In the genomic region with DNA sequence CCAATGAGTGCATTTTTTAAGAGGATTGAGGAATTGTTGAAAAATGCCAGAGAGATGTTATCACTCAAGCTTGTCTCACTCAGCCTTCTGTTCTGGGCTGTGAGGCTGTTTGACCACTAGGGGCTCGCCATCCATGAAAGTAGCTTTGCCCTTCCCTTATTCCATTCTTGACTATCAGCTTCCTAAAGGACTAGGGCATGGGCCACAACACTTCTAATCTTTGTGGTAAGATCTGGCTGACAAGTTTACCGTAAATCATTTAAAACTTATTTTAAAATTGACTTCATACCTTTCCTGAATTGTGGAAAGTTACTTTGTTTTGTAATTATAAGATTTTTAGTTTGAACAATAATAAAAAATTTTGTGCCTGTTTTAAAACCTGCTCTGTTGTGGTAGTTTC, we compare ENCODE assay signal across 8 cellular contexts. TPM values are rescaled to one million over a fixed set of nuclear protein-coding genes. Genes with fewer than 3 reads are reported as not detected.
DNase-seq lines count a peak whose midpoint lies in the region; ATAC-seq and TF ChIP-seq lines count a peak whose summit lies in the region.

No MANE protein-coding gene starts in this region.

- H3K9me3 ChIP-seq in HCT116 (ENCODE audit: control insufficient read depth in 1 of 2, insufficient read depth in 1 of 2, low read depth in 1 of 2, low read length in 2 of 2): no peaks in the 10 kb centered on the region
- no peaks in the 10 kb centered on the region for H3K9me3 ChIP-seq in RWPE2 (ENCODE audit: severe bottlenecking)

- TF ChIP-seq CTCF in HCT116 (IDR thresholded peaks at IDR 0.05 in 2 of 3, conservative IDR thresholded peaks at IDR 0.05 in 1 of 3; ENCODE audit: borderline replicate concordance in 1 of 3, insufficient read depth in 1 of 3, low read depth in 2 of 3, low read length in 2 of 3) (peak; percentile 31 to 89 (median 72); a peak in 5 of 6 replicates), RWPE2 (IDR thresholded peaks at IDR 0.05; ENCODE audit: poor library complexity, severe bottlenecking) (peak; percentile 85), fibroblast of mammary gland (conservative IDR thresholded peaks at IDR 0.05; ENCODE audit: control insufficient read depth, insufficient read depth, low read depth, low read length) (peak; percentile 83)

- no peaks in the 10 kb centered on the region for H3K4me1 ChIP-seq in HCT116 (ENCODE audit: control insufficient read depth in 1 of 2, insufficient read depth in 2 of 2, low read length in 2 of 2)
- H3K4me1 ChIP-seq in RWPE2 (ENCODE audit: insufficient read depth, poor library complexity, severe bottlenecking): no peaks in the 10 kb centered on the region

- H3K4me3 ChIP-seq in HCT116 (replicated peaks in 1 of 2; ENCODE audit: low read depth in 1 of 2, low read length in 2 of 2): no peak overlapping the region
- H3K4me3 ChIP-seq in RWPE2 (ENCODE audit: severe bottlenecking): no peak overlapping the region
- no peak overlapping the region for H3K4me3 ChIP-seq in fibroblast of mammary gland (ENCODE audit: control insufficient read depth, low read depth, low read length)

- no TSS peak for BruUV-seq in HCT116 (replicated peaks; lab: Mats Ljungman, UMichigan)

- POLR2A ChIA-PET in HCT116 (lab: Charles Lee): no interaction called here

- CTCF ChIA-PET in HCT116 (lab: Charles Lee): interaction anchor here (0.8 to 1.7 kb wide), 20 partner anchors 8 to 201 kb away, joined by 3 to 9 read pairs (median 4); no protein-coding TSS in a partner anchor

- RAD21 ChIA-PET in HCT116 (lab: Charles Lee; ENCODE audit: low non-redundant PET in 1 of 2, low total read pairs in 2 of 2, uncharacterized antibody in 2 of 2, unreplicated experiment in 2 of 2): interaction anchor here in 1 of 2 experiments (0.6 to 1.1 kb wide), 2 partner anchors 188 to 199 kb away, joined by 3 read pairs; partner anchors contain the start of gene FXN

- DNase-seq in COR-L47 (lab: John Stamatoyannopoulos, UW) (peak; percentile 39), HCT116 (ENCODE audit: low read depth, low spot score) (peak; percentile 28), RWPE2 (ENCODE audit: low spot score) (no peak), fibroblast of mammary gland (ENCODE audit: low read depth) (peak; percentile 57), non-pigmented ciliary epithelial cell (ENCODE audit: low read depth) (peak; percentile 52), T1000 (lab: John Stamatoyannopoulos, UW) (no peak)
- DNase-seq in stimulated activated CD4-positive, alpha-beta T cell treated with anti-CD3 and anti-CD28 coated beads, Interleukin-2, amount 100 ng/mL, for 24 hours: no peak

- no peak overlapping the region for H3K27ac ChIP-seq in HCT116 (ENCODE audit: low read depth, low read length)
- no peak overlapping the region for H3K27ac ChIP-seq in RWPE2 (ENCODE audit: poor library complexity, severe bottlenecking)

- no peak overlapping the region for H3K4me2 ChIP-seq in HCT116 (ENCODE audit: low read length)

- no peaks in the 10 kb centered on the region for H4K20me1 ChIP-seq in HCT116 (ENCODE audit: insufficient read depth)

- H3K9me2 ChIP-seq in HCT116 (ENCODE audit: insufficient read depth): no peaks in the 10 kb centered on the region

- peak; percentile 36; the same call in 1 of the 2 replicates for TF ChIP-seq RAD21 in HCT116 (IDR thresholded peaks at IDR 0.05; ENCODE audit: low read depth)

- H3K27me3 ChIP-seq in HCT116 (ENCODE audit: insufficient read depth, low read length): no peaks in the 10 kb centered on the region
- H3K27me3 ChIP-seq in RWPE2 (ENCODE audit: insufficient read depth, poor library complexity, severe bottlenecking): no peaks in the 10 kb centered on the region

- peaks cover 9 to 14% of the 10 kb centered on the region in 2 experiments; a peak in 3 of 4 replicates for H3K36me3 ChIP-seq in HCT116 (ENCODE audit: control insufficient read depth in 1 of 2, insufficient read depth in 2 of 2, low read length in 2 of 2)
- peaks cover 93% of the 10 kb centered on the region for H3K36me3 ChIP-seq in RWPE2 (ENCODE audit: low read depth)

- ATAC-seq in HCT116 (peak; percentile 100), RWPE2 (ENCODE audit: low read depth) (peak; percentile 96), HG02970 (IDR thresholded peaks at IDR 0.05; ENCODE audit: low FRiP score, unreplicated experiment) (no peak)

- intact Hi-C loops in HCT116 (cut with micrococcal nuclease): no loop called here

- TF ChIP-seq POLR2A in HCT116 (IDR thresholded peaks at IDR 0.05; ENCODE audit: borderline replicate concordance, extremely low read depth, insufficient read depth, insufficient read length): no peak

- no peak overlapping the region for H3K9ac ChIP-seq in HCT116 (ENCODE audit: low read length)

- H2AFZ ChIP-seq in HCT116 (ENCODE audit: low read depth, low read length, poor library complexity, severe bottlenecking): no peak overlapping the region

- H3K79me2 ChIP-seq in HCT116 (ENCODE audit: insufficient read depth, low read length): no peaks in the 10 kb centered on the region

TF ChIP-seq in HCT116, 20 proteins besides CTCF, POLR2A, EP300 and RAD21:
- TF ChIP-seq POLR2AphosphoS5 (IDR thresholded peaks at IDR 0.05; ENCODE audit: low read depth, low read length) (no peak), SP1 (IDR thresholded peaks at IDR 0.05; ENCODE audit: low read depth) (no peak), ZBTB33 (IDR thresholded peaks at IDR 0.05; ENCODE audit: extremely low read depth, insufficient replicate concordance, low read length) (no peak), YY1 (IDR thresholded peaks at IDR 0.05; ENCODE audit: extremely low read depth, insufficient replicate concordance, low read depth, low read length) (no peak), TCF7L2 (IDR thresholded peaks at IDR 0.05; ENCODE audit: borderline replicate concordance, extremely low read depth, insufficient read depth, insufficient read length) (no peak), REST (IDR thresholded peaks at IDR 0.05; ENCODE audit: low read depth) (no peak), FOSL1 (IDR thresholded peaks at IDR 0.05; ENCODE audit: low read depth) (no peak)

RNA-seq across cellular contexts. Expression of gene TJP2, which starts 49.5 kb away (rescaled TPM):
- total RNA-seq in HCT116 (2021; ENCODE audit: unreplicated experiment): 39.7 TPM
- 23.4 and 25.8 TPM in 2 replicates for polyA plus RNA-seq in HCT116 (2012)

Comparison
In these comparisons a context has a peak if more than half of its experiments do, and no peak if none do; other contexts are left out.
1. DNase-seq: peak in COR-L47 (single experiment), HCT116 (single experiment), fibroblast of mammary gland (single experiment) and non-pigmented ciliary epithelial cell (single experiment); none in RWPE2 (single experiment), stimulated activated CD4-positive, alpha-beta T cell treated with anti-CD3 and anti-CD28 coated beads, Interleukin-2, amount 100 ng/mL, for 24 hours (0 of 2) and T1000 (single experiment).
2. Peak in every context shown above with its lines, with median percentiles within 50 percentile points of each other: CTCF ChIP-seq.